Comparison of ENCODE assay signal across 23 cellular contexts in the genomic region with DNA sequence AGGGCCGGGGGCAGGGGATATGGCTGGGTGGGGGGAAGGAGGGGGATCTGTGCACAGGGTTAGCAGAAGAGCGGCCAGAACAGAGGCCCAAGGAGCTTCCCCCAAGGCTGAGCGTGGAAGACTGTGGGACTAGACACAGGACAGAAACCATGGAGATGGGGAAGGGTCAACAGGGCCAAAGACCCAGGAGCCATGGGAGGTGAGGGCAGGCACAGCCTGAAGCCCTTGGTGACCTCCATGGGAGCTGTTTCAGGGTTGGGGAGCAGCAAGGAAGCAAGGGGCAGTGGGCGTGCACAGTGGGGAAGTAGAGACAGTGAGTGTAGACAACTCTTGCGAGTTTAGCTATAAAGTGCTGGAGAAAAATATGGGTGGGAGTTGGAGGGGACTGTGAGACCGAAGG. TPM values are rescaled to one million over a fixed set of nuclear protein-coding genes. Genes with fewer than 3 reads are reported as not detected.
A peak's percentile ranks its signal among the peaks of the same experiment; 100 is the strongest.
DNase-seq lines count a peak whose midpoint lies in the region; ATAC-seq and TF ChIP-seq lines count a peak whose summit lies in the region.
"Had no signal": no experiment of that assay in that cellular context is flagged by ENCODE, and none has a peak within 500 bp of the region (broad histone marks: within the 10 kb centered on the region; RNA-seq: fewer than 3 reads in every experiment).

No MANE protein-coding gene starts in this region.

- H3K4me3 Mint-ChIP-seq in neural crest cell: no peak overlapping the region
- H3K4me3 Mint-ChIP-seq: B cell; CD8-positive, alpha-beta T cell; GM23338; IgD-negative memory B cell had no signal

- ATAC-seq in HG03457 (IDR thresholded peaks at IDR 0.05; ENCODE audit: unreplicated experiment): no peak
- ATAC-seq: CD8-positive, alpha-beta T cell; GM23338 had no signal

- TF ChIP-seq CTCF in coronary artery (IDR thresholded peaks at IDR 0.05): no peak
- no peak for TF ChIP-seq CTCF in neural crest cell (conservative IDR thresholded peaks at IDR 0.05)
- TF ChIP-seq CTCF in GM20000 (IDR thresholded peaks at IDR 0.05; ENCODE audit: extremely low read depth, missing control alignments): no peak

- peaks cover 24% of the 10 kb centered on the region for H3K4me1 Mint-ChIP-seq in neural crest cell

- H3K27ac ChIP-seq in coronary artery: no peak overlapping the region
- H3K27ac ChIP-seq: 22Rv1, C4-2B, KMS-11, SJCRH30 had no signal

- peak overlapping the region; percentile 46 for H3K27ac Mint-ChIP-seq in neural crest cell (ENCODE audit: unreplicated experiment)
- H3K27ac Mint-ChIP-seq: B cell; CD8-positive, alpha-beta T cell; GM23338 had no signal

- H3K9me3 Mint-ChIP-seq in neural crest cell: no peaks in the 10 kb centered on the region
- H3K9me3 Mint-ChIP-seq: CD8-positive, alpha-beta T cell; GM23338; IgD-negative memory B cell had no signal

- DNase-seq in activated effector memory CD4-positive, alpha-beta T cell treated with anti-CD3 and anti-CD28 coated beads, Interleukin-2, amount 50 U/mL, for 16 hours: peak; percentile 59
- DNase-seq in activated effector memory CD4-positive, alpha-beta T cell treated with Interleukin-2 at 50 U/mL for 16 hours: no peak
- DNase-seq in coronary artery (ENCODE audit: low spot score) (peak; percentile 40), neural crest cell (ENCODE audit: low read depth, low spot score) (no peak), GM20000 (ENCODE audit: low spot score) (no peak), medulla oblongata (ENCODE audit: extremely low spot score) (no peak)
- DNase-seq: CD8-positive, alpha-beta T cell; HCEC 1CT; MM.1S; NCI-H1048; NCI-H1417 treated with DMSO at 0.1 percent for 48 hours; NCI-H1694 treated with DMSO at 0.1 percent for 48 hours; NCI-H2081; NCI-H2227 treated with DMSO at 0.1 percent for 48 hours; SJCRH30 had no signal

- H3K36me3 Mint-ChIP-seq in neural crest cell (ENCODE audit: low read depth): peaks cover 3% of the 10 kb centered on the region
- H3K36me3 Mint-ChIP-seq: CD8-positive, alpha-beta T cell had no signal

- peaks cover 3% of the 10 kb centered on the region for H3K27me3 Mint-ChIP-seq in neural crest cell (ENCODE audit: low read depth)
- H3K27me3 Mint-ChIP-seq: B cell, IgD-negative memory B cell had no signal

- H3K4me3 ChIP-seq in coronary artery: no peak overlapping the region
- H3K4me3 ChIP-seq: GM23338, SJCRH30 had no signal

RNA-seq across cellular contexts. Expression of gene WNT11, which starts 56.6 kb away (rescaled TPM):
- total RNA-seq in neural crest cell: 0.16 and 0.19 TPM in 2 replicates
- total RNA-seq: OCI-LY7 had no signal

Comparison
In these comparisons a context has a peak if more than half of its experiments do, and no peak if none do; other contexts are left out.
1. DNase-seq: peak in activated effector memory CD4-positive, alpha-beta T cell treated with anti-CD3 and anti-CD28 coated beads, Interleukin-2, amount 50 U/mL, for 16 hours (single experiment) and coronary artery (single experiment); none in activated effector memory CD4-positive, alpha-beta T cell treated with Interleukin-2 at 50 U/mL for 16 hours (single experiment), neural crest cell (single experiment), GM20000 (single experiment) and medulla oblongata (single experiment).